ENCODE assay signal across 8 cellular contexts in genomic region chr16:70380205-70380918, GRCh38. TPM values are rescaled to one million over a fixed set of nuclear protein-coding genes. Genes with fewer than 3 reads are reported as not detected.
A peak's percentile ranks its signal among the peaks of the same experiment; 100 is the strongest.
DNase-seq lines count a peak whose midpoint lies in the region; ATAC-seq, FAIRE-seq and TF ChIP-seq lines count a peak whose summit lies in the region.

No MANE protein-coding gene starts in this region.

- H3K9me3 Mint-ChIP-seq in CD4-positive, alpha-beta memory T cell: no peaks in the 10 kb centered on the region
- no peaks in the 10 kb centered on the region for H3K9me3 Mint-ChIP-seq in immature natural killer cell

- H3K9me3 ChIP-seq in CD4-positive, alpha-beta memory T cell (ENCODE audit: control insufficient read depth in 1 of 2, low read length in 2 of 2): no peaks in the 10 kb centered on the region
- no peaks in the 10 kb centered on the region for H3K9me3 ChIP-seq in IMR-90 (ENCODE audit: control insufficient read depth, insufficient read depth, low read length)
- no peaks in the 10 kb centered on the region for H3K9me3 ChIP-seq in K562 (replicated peaks; ENCODE audit: control insufficient read depth, insufficient read depth, low read depth, low read length)

- CTCF ChIA-PET in CD4-positive, alpha-beta memory T cell (lab: Charles Lee; ENCODE audit: partially characterized antibody): interaction anchor here (0.7 to 2.8 kb wide), 13 partner anchors 11 to 144 kb away, joined by 3 to 18 read pairs (median 3); partner anchors contain the start of genes COG4, FCSK, SF3B3 and ST3GAL2
- CTCF ChIA-PET in IMR-90 (lab: Yijun Ruan, JAX) (interaction anchor here (0.6 to 1.6 kb wide), 4 partner anchors 10 to 273 kb away, joined by 3 to 5 read pairs (median 4); no protein-coding TSS in a partner anchor), K562 (lab: Yijun Ruan, JAX; ENCODE audit: low intra/inter-chr PET ratio) (no interaction called here)

- H3K36me3 ChIP-seq in CD4-positive, alpha-beta memory T cell (ENCODE audit: insufficient read depth, low read length): peaks cover 7% of the 10 kb centered on the region
- H3K36me3 ChIP-seq in IMR-90 (ENCODE audit: control insufficient read depth, insufficient read depth, low read length) (peaks cover 17% of the 10 kb centered on the region), K562 (ENCODE audit: control insufficient read depth, insufficient read depth, low read length) (peaks cover 81% of the 10 kb centered on the region; the same call in 2 of the 3 replicates)

- H4K20me1 ChIP-seq in IMR-90 (ENCODE audit: insufficient read depth, low read length) (no peaks in the 10 kb centered on the region), K562 (replicated peaks; ENCODE audit: control insufficient read depth, insufficient read depth, low read length) (peaks cover 5% of the 10 kb centered on the region; the same call in 1 of the 2 replicates)

- TF ChIP-seq RAD21 in IMR-90 (IDR thresholded peaks at IDR 0.05; ENCODE audit: low read length): peak; percentile 35
- TF ChIP-seq RAD21 in K562 (CRISPR knock-in tag; conservative IDR thresholded peaks at IDR 0.05 in 1 of 2, IDR thresholded peaks at IDR 0.05 in 1 of 2): no peak

- peak overlapping the region; percentile 30 for H3K18ac ChIP-seq in IMR-90 (ENCODE audit: low read depth, low read length)

- H2AK9ac ChIP-seq in IMR-90 (replicated peaks; ENCODE audit: low read depth, low read length, poor library complexity): peak overlapping the region; percentile 99

- H3K27ac Mint-ChIP-seq in CD4-positive, alpha-beta memory T cell: peak overlapping the region; percentile 84 to 90 (median 87)
- peak overlapping the region; percentile 78 to 97 (median 86) for H3K27ac Mint-ChIP-seq in immature natural killer cell

- H2AFZ ChIP-seq in IMR-90 (replicated peaks; ENCODE audit: low read length, poor library complexity) (peak overlapping the region; percentile 91), K562 (ENCODE audit: low read depth, low read length) (no peak overlapping the region)

- H3K9me1 ChIP-seq in IMR-90 (ENCODE audit: insufficient read depth, low read length) (no peaks in the 10 kb centered on the region), K562 (ENCODE audit: control insufficient read depth, insufficient read depth, low read length) (peaks cover 2% of the 10 kb centered on the region)

- 0% methylated on average over 9 of the region's 31 CpGs; no CpG with 5 or more reads in 1 of the 2 experiments for WGBS in IMR-90 (ENCODE audit: extremely low coverage in 2 of 2, insufficient read length in 1 of 2), 2 experiments
- 93% methylated on average over 23 of the region's 31 CpGs for WGBS in K562 (ENCODE audit: insufficient coverage, low coverage, missing lambda C conversion rate)

- TF ChIP-seq POLR2A in IMR-90 (IDR thresholded peaks at IDR 0.05; ENCODE audit: low read depth, low read length) (no peak; the same call in 1 of the 2 replicates), K562 (conservative IDR thresholded peaks at IDR 0.05) (no peak)

- H2BK120ac ChIP-seq in IMR-90 (ENCODE audit: low read depth, low read length): peak overlapping the region; percentile 77

- peak overlapping the region; percentile 88 for H3K4me2 ChIP-seq in IMR-90 (ENCODE audit: low read depth, low read length)
- no peak overlapping the region for H3K4me2 ChIP-seq in K562 (ENCODE audit: insufficient read depth, low read length)

- TF ChIP-seq CTCF in IMR-90 (conservative IDR thresholded peaks at IDR 0.05; ENCODE audit: low read depth, low read length) (no peak), K562 (IDR thresholded peaks at IDR 0.05 in 2 of 3, conservative IDR thresholded peaks at IDR 0.05 in 1 of 3; ENCODE audit: insufficient read depth in 2 of 3, low read depth in 1 of 3, low read length in 3 of 3) (no peak)

- H3K4ac ChIP-seq in IMR-90 (ENCODE audit: low read depth, low read length): peak overlapping the region; percentile 96

- H3K14ac ChIP-seq in IMR-90 (replicated peaks; ENCODE audit: low read depth, low read length): peak overlapping the region; percentile 99

- peak overlapping the region; percentile 90 for H4K91ac ChIP-seq in IMR-90 (ENCODE audit: insufficient read depth, low read depth, low read length)

- peak overlapping the region; percentile 72 for H4K5ac ChIP-seq in IMR-90 (ENCODE audit: low read depth, low read length)

- H4K8ac ChIP-seq in IMR-90 (ENCODE audit: low read depth in 2 of 2, low read length in 2 of 2): peak overlapping the region; percentile 65 to 93

- H3K4me3 Mint-ChIP-seq in CD4-positive, alpha-beta memory T cell: peak overlapping the region; percentile 90 to 99 (median 96)
- peak overlapping the region; percentile 96 to 99 (median 99) for H3K4me3 Mint-ChIP-seq in immature natural killer cell

- no peaks in the 10 kb centered on the region for H3K79me2 ChIP-seq in K562 (ENCODE audit: control insufficient read depth, insufficient read depth, low read length)

- peaks cover 9 to 25% of the 10 kb centered on the region in 2 donors for H3K36me3 Mint-ChIP-seq in CD4-positive, alpha-beta memory T cell
- peaks cover 4 to 7% (median 4%) of the 10 kb centered on the region in 3 donors for H3K36me3 Mint-ChIP-seq in immature natural killer cell

- H3K4me1 Mint-ChIP-seq in CD4-positive, alpha-beta memory T cell: peaks cover 5 to 37% (median 13%) of the 10 kb centered on the region in 4 donors
- H3K4me1 Mint-ChIP-seq in immature natural killer cell: peaks cover 21 to 26% of the 10 kb centered on the region in 2 donors

- ATAC-seq in GM19467 (IDR thresholded peaks at IDR 0.05; ENCODE audit: unreplicated experiment) (peak; percentile 5), IMR-90 (ENCODE audit: low read depth) (peak; percentile 49), K562 (no peak)

- H3K4me1 ChIP-seq in CD4-positive, alpha-beta memory T cell (ENCODE audit: insufficient read depth, low read length): peaks cover 19% of the 10 kb centered on the region
- no peaks in the 10 kb centered on the region; the same call in 1 of the 2 replicates for H3K4me1 ChIP-seq in IMR-90 (ENCODE audit: control insufficient read depth, insufficient read depth, low read length)
- peaks cover 0 to 18% of the 10 kb centered on the region in 2 experiments; a peak in 2 of 5 replicates for H3K4me1 ChIP-seq in K562 (replicated peaks in 1 of 2; ENCODE audit: control insufficient read depth in 2 of 2, insufficient read depth in 2 of 2, low read length in 2 of 2)

- H2BK15ac ChIP-seq in IMR-90 (ENCODE audit: low read depth, low read length): peak overlapping the region; percentile 46; the same call in 1 of the 3 replicates

- intact Hi-C loops in CD4-positive, alpha-beta memory T cell (cut with micrococcal nuclease): loop anchor here (2.0 kb wide), 1 partner anchor 1514 kb away; the partner anchor contains the start of gene IST1
- intact Hi-C loops in IMR-90 (cut with micrococcal nuclease): loop anchor here (2.0 to 5.0 kb wide), 3 partner anchors 58 to 272 kb away; partner anchors contain the start of gene ST3GAL2
- intact Hi-C loops in K562 (cut with micrococcal nuclease): no loop called here

- H3K9ac ChIP-seq in IMR-90 (ENCODE audit: low read depth, low read length): peak overlapping the region; percentile 75
- 0 out of 4 replicates have a peak overlapping the region, but pooled peaks of 1 of the 2 experiments have one; percentile 42 for H3K9ac ChIP-seq in K562 (ENCODE audit: insufficient read depth in 1 of 2, low read depth in 2 of 2, low read length in 2 of 2)

- dilution Hi-C loops in IMR-90 (cut with HindIII; ENCODE audit: low sequenced_read_pairs, unreplicated experiment): no loop called here

- peak overlapping the region; percentile 83 for H3K56ac ChIP-seq in IMR-90 (ENCODE audit: extremely low read depth, insufficient read depth, low read length)

- H2AK5ac ChIP-seq in IMR-90 (ENCODE audit: low read depth, low read length): peak overlapping the region; percentile 88

- no peaks in the 10 kb centered on the region for H3K27me3 Mint-ChIP-seq in CD4-positive, alpha-beta memory T cell
- peaks cover 3 to 6% (median 4%) of the 10 kb centered on the region in 3 donors for H3K27me3 Mint-ChIP-seq in immature natural killer cell (ENCODE audit: low read depth in 3 of 3)

- peaks cover 9 to 31% of the 10 kb centered on the region in 2 experiments; a peak in 3 of 4 replicates for H3K79me1 ChIP-seq in IMR-90 (ENCODE audit: low read depth in 1 of 2, low read length in 2 of 2)

- FAIRE-seq in K562 (lab: Jason Lieb, UNC): no peak

- no peaks in the 10 kb centered on the region for H3K27me3 ChIP-seq in CD4-positive, alpha-beta memory T cell (ENCODE audit: insufficient read depth, low read length)
- no peaks in the 10 kb centered on the region for H3K27me3 ChIP-seq in IMR-90 (ENCODE audit: control insufficient read depth, insufficient read depth, low read length)
- H3K27me3 ChIP-seq in K562 (ENCODE audit: control insufficient read depth in 2 of 2, insufficient read depth in 2 of 2, low read length in 2 of 2): no peaks in the 10 kb centered on the region

- peak overlapping the region; percentile 81 for H2BK5ac ChIP-seq in IMR-90 (ENCODE audit: low read depth, low read length, poor library complexity, severe bottlenecking)

- POLR2A ChIA-PET in CD4-positive, alpha-beta memory T cell (lab: Charles Lee; ENCODE audit: partially characterized antibody): interaction anchor here (0.5 to 6.5 kb wide), 26 partner anchors 8 to 391 kb away, joined by 3 to 61 read pairs (median 8); partner anchors contain the start of genes AARS1, COG4, DDX19A and DDX19B
- POLR2A ChIA-PET in IMR-90 (lab: Charles Lee; ENCODE audit: unreplicated experiment): no interaction called here
- POLR2A ChIA-PET in K562 (lab: Yijun Ruan, JAX): interaction anchor here (0.7 to 1.7 kb wide), 4 partner anchors 12 to 136 kb away, joined by 3 to 7 read pairs (median 4); no protein-coding TSS in a partner anchor

- H3K23ac ChIP-seq in IMR-90 (ENCODE audit: low read depth, low read length): peak overlapping the region; percentile 97

- 0 out of 2 replicates have a peak overlapping the region, but pooled peaks have one; percentile 57 for H2BK20ac ChIP-seq in IMR-90 (ENCODE audit: low read depth, low read length)

- DNase-seq in CD4-positive, alpha-beta memory T cell: peak; percentile 59 to 77 (median 61)
- DNase-seq in IMR-90: peak; percentile 82
- peak; percentile 21 for DNase-seq in T-helper 22 cell (ENCODE audit: low read depth)
- no peak for DNase-seq in K562 (ENCODE audit: extremely low read depth in 1 of 4, low spot score in 3 of 4)
- DNase-seq in immature natural killer cell: peak; percentile 58 to 68 (median 61)
- peak; percentile 73 for DNase-seq in stimulated activated CD4-positive, alpha-beta T cell treated with anti-CD3 and anti-CD28 coated beads, Interleukin-12 subunit alpha, Interleukin-12 subunit beta, amount 100 ng/mL, for 4 hours
- DNase-seq in cerebellum (ENCODE audit: low spot score): no peak

- H3K27ac ChIP-seq in CD4-positive, alpha-beta memory T cell (ENCODE audit: low read depth, low read length): peak overlapping the region; percentile 66
- H3K27ac ChIP-seq in IMR-90 (ENCODE audit: insufficient read depth, low read length) (peak overlapping the region; percentile 79), K562 (ENCODE audit: extremely low read depth, low read depth, low read length) (no peak overlapping the region)

- H3K4me3 ChIP-seq in CD4-positive, alpha-beta memory T cell (ENCODE audit: low read length in 2 of 2): peak overlapping the region; percentile 76 to 82
- H3K4me3 ChIP-seq in IMR-90 (ENCODE audit: insufficient read depth, low read depth, low read length): peak overlapping the region; percentile 63
- H3K4me3 ChIP-seq in K562: no peak overlapping the region

- in situ Hi-C loops in IMR-90 (cut with MboI; ENCODE audit: low sequenced_read_pairs) (no loop called here), K562 (cut with MboI) (no loop called here)

- no peak for TF ChIP-seq EP300 in K562 (IDR thresholded peaks at IDR 0.05; ENCODE audit: low read length)

- BruUV-seq in IMR-90 (replicated peaks; lab: Mats Ljungman, UMichigan) (no TSS peak), K562 (replicated peaks; lab: Mats Ljungman, UMichigan) (no TSS peak)

RNA-seq across cellular contexts. Expression of gene DDX19A, which starts 33.7 kb away (rescaled TPM):
- total RNA-seq in CD4-positive, alpha-beta memory T cell: 10 to 100 TPM; 42.8 to 43.5 TPM
- 10 to 100 TPM; 28.8 to 37.9 TPM for polyA plus RNA-seq in CD4-positive, alpha-beta memory T cell
- total RNA-seq in IMR-90 (2012; rRNA removed): 52.2 and 69.5 TPM in 2 replicates
- polyA plus RNA-seq in IMR-90 (2012; rRNA removed): 41.1 and 44.7 TPM in 2 replicates
- 24.2 and 33.9 TPM in 2 replicates for polyA plus RNA-seq in IMR-90 (2012; cell fraction: cytosol; rRNA removed)
- polyA plus RNA-seq in IMR-90 (2012; cell fraction: nucleus; rRNA removed; ENCODE audit: low replicate concordance): 20.1 and 38.5 TPM in 2 replicates
- total RNA-seq in K562 (2011; cell fraction: chromatin; rRNA removed; ENCODE audit: low replicate concordance): 122 and 174 TPM in 2 replicates
- 95.5 and 98.1 TPM in 2 replicates for total RNA-seq in K562 (2011; cell fraction: nucleolus; rRNA removed)
- 92.9 and 93.8 TPM in 2 replicates for total RNA-seq in K562 (2011; cell fraction: nucleoplasm; rRNA removed)
- 65.6 and 77.8 TPM in 2 replicates for total RNA-seq in K562 (2014; rRNA removed)
- 59.9 and 60.2 TPM in 2 replicates for total RNA-seq in K562 (2014; rRNA removed; fragmentation: Illumina TruSeq; extraction: Trizol)
- 65.4 and 68.5 TPM in 2 replicates for total RNA-seq in K562 (2015; rRNA removed; fragmentation: Illumina TruSeq; extraction: Trizol)
- 50.1 and 55.2 TPM in 2 replicates for total RNA-seq in K562 (2021)
- 49.3 and 71.7 TPM in 2 replicates for polyA plus RNA-seq in K562 (2011; rRNA removed)
- 39.4 and 43.8 TPM in 2 replicates for polyA plus RNA-seq in K562 (2011; cell fraction: cytosol; rRNA removed)
- 25.8 and 28.7 TPM in 2 replicates for polyA plus RNA-seq in K562 (2011; cell fraction: nucleus; rRNA removed)
- 31.1 and 46.3 TPM in 2 replicates for polyA plus RNA-seq in K562 (2012)
- 82.2 and 95.9 TPM in 2 replicates for polyA plus RNA-seq in K562 (2014; fragmentation: Illumina TruSeq; extraction: Trizol)
- 10 to 100 TPM; 27.3 to 57.9 TPM for polyA plus RNA-seq in K562 (2014; fragmentation: Nextera tagmentation; extraction: Ambion mirVana)
- 66.4 and 74.9 TPM in 2 replicates for polyA plus RNA-seq in K562 (2014; rRNA removed)
- polyA minus RNA-seq in K562 (2011; rRNA and poly(A)+ RNA removed): 57.5 and 74.1 TPM in 2 replicates
- 45.6 and 49.6 TPM in 2 replicates for polyA minus RNA-seq in K562 (2011; cell fraction: cytosol; rRNA and poly(A)+ RNA removed)
- 29.6 and 42.8 TPM in 2 replicates for polyA minus RNA-seq in K562 (2011; cell fraction: nucleus; rRNA and poly(A)+ RNA removed)
- polyA plus RNA-seq in immature natural killer cell: 10 to 100 TPM; 25.3 to 47.1 (median 27.4) TPM
- total RNA-seq in cerebellum: 32.2 TPM

RNA-seq across cellular contexts. Expression of gene ST3GAL2, which starts 58.5 kb away (rescaled TPM):
- total RNA-seq in CD4-positive, alpha-beta memory T cell: 10 to 100 TPM; 27.5 to 30.8 TPM
- 10 to 100 TPM; 10.0 to 15.8 TPM for polyA plus RNA-seq in CD4-positive, alpha-beta memory T cell
- total RNA-seq in IMR-90 (2012; rRNA removed): 16.4 and 17.4 TPM in 2 replicates
- 17.7 and 18.3 TPM in 2 replicates for polyA plus RNA-seq in IMR-90 (2012; rRNA removed)
- 13.0 and 21.7 TPM in 2 replicates for polyA plus RNA-seq in IMR-90 (2012; cell fraction: cytosol; rRNA removed)
- 13.5 and 18.2 TPM in 2 replicates for polyA plus RNA-seq in IMR-90 (2012; cell fraction: nucleus; rRNA removed; ENCODE audit: low replicate concordance)
- 87.4 and 216 TPM in 2 replicates for total RNA-seq in K562 (2011; cell fraction: chromatin; rRNA removed; ENCODE audit: low replicate concordance)
- 182 and 184 TPM in 2 replicates for total RNA-seq in K562 (2011; cell fraction: nucleolus; rRNA removed)
- 128 and 145 TPM in 2 replicates for total RNA-seq in K562 (2011; cell fraction: nucleoplasm; rRNA removed)
- 75.5 and 95.5 TPM in 2 replicates for total RNA-seq in K562 (2014; rRNA removed)
- 23.7 and 31.8 TPM in 2 replicates for total RNA-seq in K562 (2014; rRNA removed; fragmentation: Illumina TruSeq; extraction: Trizol)
- 48.9 and 53.8 TPM in 2 replicates for total RNA-seq in K562 (2015; rRNA removed; fragmentation: Illumina TruSeq; extraction: Trizol)
- 98.9 and 108 TPM in 2 replicates for total RNA-seq in K562 (2021)
- polyA plus RNA-seq in K562 (2011; rRNA removed): 34.3 and 40.9 TPM in 2 replicates
- 50.0 and 87.1 TPM in 2 replicates for polyA plus RNA-seq in K562 (2011; cell fraction: cytosol; rRNA removed)
- 25.8 and 38.5 TPM in 2 replicates for polyA plus RNA-seq in K562 (2011; cell fraction: nucleus; rRNA removed)
- 67.8 and 92.0 TPM in 2 replicates for polyA plus RNA-seq in K562 (2012)
- polyA plus RNA-seq in K562 (2014; fragmentation: Illumina TruSeq; extraction: Trizol): 25.1 and 50.7 TPM in 2 replicates
- polyA plus RNA-seq in K562 (2014; fragmentation: Nextera tagmentation; extraction: Ambion mirVana): 1 to 10 TPM; 1.5 to 2.4 TPM
- polyA plus RNA-seq in K562 (2014; rRNA removed): 50.5 and 57.8 TPM in 2 replicates
- 57.6 and 96.4 TPM in 2 replicates for polyA minus RNA-seq in K562 (2011; rRNA and poly(A)+ RNA removed)
- polyA minus RNA-seq in K562 (2011; cell fraction: cytosol; rRNA and poly(A)+ RNA removed): 126 and 151 TPM in 2 replicates
- polyA minus RNA-seq in K562 (2011; cell fraction: nucleus; rRNA and poly(A)+ RNA removed): 24.9 and 34.4 TPM in 2 replicates
- 10 to 100 TPM; 11.1 to 20.7 (median 17.4) TPM for polyA plus RNA-seq in immature natural killer cell
- total RNA-seq in cerebellum: 30.3 TPM

Comparison
In these comparisons a context has a peak if more than half of its experiments do, and no peak if none do; other contexts are left out.
1. DNase-seq: peak in CD4-positive, alpha-beta memory T cell (5 of 5), IMR-90 (single experiment), T-helper 22 cell (single experiment), immature natural killer cell (3 of 3) and stimulated activated CD4-positive, alpha-beta T cell treated with anti-CD3 and anti-CD28 coated beads, Interleukin-12 subunit alpha, Interleukin-12 subunit beta, amount 100 ng/mL, for 4 hours (single experiment); none in K562 (0 of 4) and cerebellum (single experiment).